Comparison of ENCODE assay signal across 8 cellular contexts in genomic region chr17:3913531-3914318, GRCh38. TPM values are rescaled to one million over a fixed set of nuclear protein-coding genes. Genes with fewer than 3 reads are reported as not detected.
DNase-seq lines count a peak whose midpoint lies in the region; ATAC-seq and TF ChIP-seq lines count a peak whose summit lies in the region.

No MANE protein-coding gene starts in this region.

- intact Hi-C loops in right cardiac atrium (cut with DNase I), result loop anchor here in 3 of 4 donors (5.0 to 10.0 kb wide), 3 partner anchors 46 to 179 kb away; no protein-coding TSS in a partner anchor

- H3K27me3 ChIP-seq in right cardiac atrium (ENCODE audit: control insufficient read depth, insufficient read depth), result no peaks in the 10 kb centered on the region

- no peak overlapping the region for H3K27ac ChIP-seq in right cardiac atrium (ENCODE audit: low read length)

- peak; percentile 46 for ATAC-seq in GM21529 (IDR thresholded peaks at IDR 0.05; ENCODE audit: unreplicated experiment)
- ATAC-seq in right cardiac atrium, result peak; percentile 63 to 65

- no peaks in the 10 kb centered on the region for H3K9me3 ChIP-seq in right cardiac atrium (ENCODE audit: control insufficient read depth, low read length)

- TF ChIP-seq CTCF in retinal pigment epithelial cell (conservative IDR thresholded peaks at IDR 0.05; ENCODE audit: low read depth, low read length), result peak; percentile 98

- WGBS in right cardiac atrium, result 28% methylated on average over 17 of the region's 17 CpGs

- peaks cover 14% of the 10 kb centered on the region for H3K4me1 ChIP-seq in right cardiac atrium (ENCODE audit: control insufficient read depth, insufficient read depth, low read length)

- DNase-seq in DMS53 (lab: John Stamatoyannopoulos, UW) (peak; percentile 81), LoVo (ENCODE audit: low spot score) (peak; percentile 50), T-helper 22 cell (ENCODE audit: low read depth) (peak; percentile 50), amniotic stem cell (lab: John Stamatoyannopoulos, UW) (peak; percentile 37), right cardiac atrium (peak; percentile 80 to 93 (median 92)), retinal pigment epithelial cell (ENCODE audit: low read depth) (no peak), cortex of kidney (lab: John Stamatoyannopoulos, UW) (no peak)

- no peak overlapping the region for H3K4me3 ChIP-seq in right cardiac atrium (ENCODE audit: low read length)
- no peak overlapping the region for H3K4me3 ChIP-seq in retinal pigment epithelial cell (ENCODE audit: low read length)

RNA-seq across cellular contexts. Expression of gene P2RX1, which starts 2.5 kb away (rescaled TPM):
- 1 to 10 TPM in 3 of 4 donors, under 1 TPM in 1; 0.74 to 3.8 (median 1.4) TPM for total RNA-seq in right cardiac atrium
- polyA plus RNA-seq in right cardiac atrium, result 1.1 TPM

RNA-seq across cellular contexts. Expression of gene CAMKK1, which starts 20.9 kb away (rescaled TPM):
- total RNA-seq in right cardiac atrium, result 1 to 10 TPM; 4.2 to 6.7 (median 6.0) TPM
- 4.5 TPM for polyA plus RNA-seq in right cardiac atrium

RNA-seq across cellular contexts. Expression of gene ATP2A3, which starts 50.5 kb away (rescaled TPM):
- total RNA-seq in right cardiac atrium, result 10 to 100 TPM; 10.5 to 16.6 (median 15.5) TPM
- 7.9 TPM for polyA plus RNA-seq in right cardiac atrium

Comparison
In these comparisons a context has a peak if more than half of its experiments do, and no peak if none do; other contexts are left out.
1. DNase-seq: peak in DMS53 (single experiment), LoVo (single experiment), T-helper 22 cell (single experiment), amniotic stem cell (single experiment) and right cardiac atrium (3 of 3); none in retinal pigment epithelial cell (single experiment) and cortex of kidney (single experiment).